8 cellular contexts compared by ENCODE assay signal in genomic region chr1:110209715-110210603, GRCh38. TPM values are rescaled to one million over a fixed set of nuclear protein-coding genes. Genes with fewer than 3 reads are reported as not detected.
A peak's percentile ranks its signal among the peaks of the same experiment; 100 is the strongest.
DNase-seq lines count a peak whose midpoint lies in the region; ATAC-seq and TF ChIP-seq lines count a peak whose summit lies in the region.

Gene KCNC4, plus strand, starts transcription at chr1:110210314. Its CDS starts 1,186 bp downstream, at chr1:110211500.

- ATAC-seq in GM18867 (IDR thresholded peaks at IDR 0.05; ENCODE audit: unreplicated experiment): peak; percentile 86
- peak; percentile 80 for ATAC-seq in HG03103 (IDR thresholded peaks at IDR 0.05; ENCODE audit: low read depth, unreplicated experiment)

- in situ Hi-C loops in ACHN (cut with HindIII; ENCODE audit: low pct_ligation_motif_present, low pct_unique_long_range_greater_than_20kb, low sequenced_read_pairs): loop anchor here (25.0 kb wide), 1 partner anchor 102 kb away; no protein-coding TSS in a partner anchor

- DNase-seq in ACHN: peak; percentile 79
- peak; percentile 37 for DNase-seq in NCI-H345 treated with DMSO at 0.1 percent for 48 hours (lab: John Stamatoyannopoulos, UW; ENCODE audit: unreplicated experiment)
- peak; percentile 79 for DNase-seq in activated CD4-positive, alpha-beta T cell treated with anti-CD3 and anti-CD28 coated beads for 24 hours (ENCODE audit: low read depth in 2 of 2)
- no peak for DNase-seq in chondrocyte (ENCODE audit: low spot score)
- DNase-seq in kidney glomerular epithelial cell (lab: John Stamatoyannopoulos, UW): peak; percentile 41
- peak; percentile 83 to 85 for DNase-seq in stimulated activated CD4-positive, alpha-beta T cell treated with anti-CD3 and anti-CD28 coated beads, Interleukin-15, amount 100 ng/mL, for 48 hours (ENCODE audit: low read depth in 2 of 2)

- peak within 1 kb of the TSS; percentile 78 for H3K27ac Mint-ChIP-seq in chondrocyte (ENCODE audit: unreplicated experiment)

- H3K9me3 Mint-ChIP-seq in chondrocyte (ENCODE audit: low read depth): no peaks in the 10 kb centered on the region

- H3K36me3 Mint-ChIP-seq in chondrocyte (ENCODE audit: low read depth): no peaks in the 10 kb centered on the region

- H3K27me3 Mint-ChIP-seq in chondrocyte (ENCODE audit: low read depth): peaks cover 17% of the 10 kb centered on the region

- H3K4me3 Mint-ChIP-seq in chondrocyte (ENCODE audit: unreplicated experiment): peak within 1 kb of the TSS; percentile 87

- peak; percentile 9 for TF ChIP-seq CTCF in chondrocyte (IDR thresholded peaks at IDR 0.05)

- peaks cover 17% of the 10 kb centered on the region for H3K4me1 Mint-ChIP-seq in chondrocyte (ENCODE audit: low read depth)

RNA-seq across cellular contexts. Expression of gene KCNC4, which starts in this region (rescaled TPM):
- 2.7 to 5.2 TPM (median 3.2 TPM) in 3 replicates for total RNA-seq in chondrocyte
